19 cellular contexts compared by ENCODE assay signal in genomic region chr2:40330086-40330485, GRCh38.
"Had no signal": no experiment of that assay in that cellular context is flagged by ENCODE, and none has a peak within 500 bp of the region (broad histone marks: within the 10 kb centered on the region; RNA-seq: fewer than 3 reads in every experiment).

No MANE protein-coding gene starts in this region.

- H3K9me3 Mint-ChIP-seq: endodermal cell, nephron progenitor cell had no signal

- H3K4me3 ChIP-seq: hepatocyte, mucosa of descending colon, prostate gland, stomach, thoracic aorta had no signal

- H3K4me1 ChIP-seq: parathyroid adenoma, prostate gland had no signal

- H3K4me2 ChIP-seq: hepatocyte had no signal

- ATAC-seq: left colon, mucosa of descending colon had no signal

- DNase-seq: endodermal cell; kidney; mucosa of descending colon; nephron progenitor cell; retina; small intestine; stimulated activated CD4-positive, alpha-beta T cell treated with anti-CD3 and anti-CD28 coated beads, Interleukin-12 subunit alpha, Interleukin-12 subunit beta, amount 100 ng/mL, for 4 hours; stimulated activated naive CD4-positive, alpha-beta T cell; stomach; substantia nigra had no signal

- H3K9ac ChIP-seq: parathyroid adenoma had no signal

- H3K36me3 ChIP-seq: prostate gland, stomach, thoracic aorta had no signal

- H3K27ac ChIP-seq: hepatocyte, parathyroid adenoma, prostate gland had no signal

- H3K27ac Mint-ChIP-seq: endodermal cell, nephron progenitor cell, type B pancreatic cell had no signal

- FAIRE-seq: bronchial epithelial cell, frontal cortex, kidney, small intestine, urothelium cell line had no signal

- H3K27me3 Mint-ChIP-seq: type B pancreatic cell had no signal

- H3K4me3 Mint-ChIP-seq: endodermal cell, nephron progenitor cell, type B pancreatic cell had no signal

- H3K27me3 ChIP-seq: hepatocyte, stomach had no signal

- H3K4me1 Mint-ChIP-seq: endodermal cell had no signal

- H3K9me3 ChIP-seq: mucosa of descending colon, prostate gland, stomach, thoracic aorta had no signal
